In the genomic region with DNA sequence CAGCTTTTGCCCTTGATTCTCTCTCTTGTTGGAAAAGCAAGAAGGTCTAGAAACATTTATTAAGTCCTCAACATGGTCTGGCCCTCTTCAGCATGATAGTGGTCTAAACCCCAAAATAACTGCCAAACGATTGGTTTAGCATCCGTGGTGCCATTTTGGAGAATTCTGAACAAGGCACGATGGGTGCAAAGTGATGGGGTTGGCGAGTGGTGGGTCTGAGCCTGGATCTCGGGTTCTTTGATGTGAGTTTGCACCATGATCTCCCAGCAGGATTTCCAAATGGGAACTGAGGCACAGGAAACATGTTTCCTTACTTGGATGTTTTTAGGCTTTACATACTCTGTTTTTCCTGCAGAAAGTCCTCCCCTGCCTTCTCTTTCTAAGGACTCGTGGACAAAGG, we compare ENCODE assay signal across 1 cellular context.
TF ChIP-seq lines count a peak whose summit lies in the region.

No MANE protein-coding gene starts in this region.

TF ChIP-seq in GM23338, 12 proteins besides CTCF, POLR2A, EP300 and RAD21 (continued from another document):
- TF ChIP-seq, protein P1, sequence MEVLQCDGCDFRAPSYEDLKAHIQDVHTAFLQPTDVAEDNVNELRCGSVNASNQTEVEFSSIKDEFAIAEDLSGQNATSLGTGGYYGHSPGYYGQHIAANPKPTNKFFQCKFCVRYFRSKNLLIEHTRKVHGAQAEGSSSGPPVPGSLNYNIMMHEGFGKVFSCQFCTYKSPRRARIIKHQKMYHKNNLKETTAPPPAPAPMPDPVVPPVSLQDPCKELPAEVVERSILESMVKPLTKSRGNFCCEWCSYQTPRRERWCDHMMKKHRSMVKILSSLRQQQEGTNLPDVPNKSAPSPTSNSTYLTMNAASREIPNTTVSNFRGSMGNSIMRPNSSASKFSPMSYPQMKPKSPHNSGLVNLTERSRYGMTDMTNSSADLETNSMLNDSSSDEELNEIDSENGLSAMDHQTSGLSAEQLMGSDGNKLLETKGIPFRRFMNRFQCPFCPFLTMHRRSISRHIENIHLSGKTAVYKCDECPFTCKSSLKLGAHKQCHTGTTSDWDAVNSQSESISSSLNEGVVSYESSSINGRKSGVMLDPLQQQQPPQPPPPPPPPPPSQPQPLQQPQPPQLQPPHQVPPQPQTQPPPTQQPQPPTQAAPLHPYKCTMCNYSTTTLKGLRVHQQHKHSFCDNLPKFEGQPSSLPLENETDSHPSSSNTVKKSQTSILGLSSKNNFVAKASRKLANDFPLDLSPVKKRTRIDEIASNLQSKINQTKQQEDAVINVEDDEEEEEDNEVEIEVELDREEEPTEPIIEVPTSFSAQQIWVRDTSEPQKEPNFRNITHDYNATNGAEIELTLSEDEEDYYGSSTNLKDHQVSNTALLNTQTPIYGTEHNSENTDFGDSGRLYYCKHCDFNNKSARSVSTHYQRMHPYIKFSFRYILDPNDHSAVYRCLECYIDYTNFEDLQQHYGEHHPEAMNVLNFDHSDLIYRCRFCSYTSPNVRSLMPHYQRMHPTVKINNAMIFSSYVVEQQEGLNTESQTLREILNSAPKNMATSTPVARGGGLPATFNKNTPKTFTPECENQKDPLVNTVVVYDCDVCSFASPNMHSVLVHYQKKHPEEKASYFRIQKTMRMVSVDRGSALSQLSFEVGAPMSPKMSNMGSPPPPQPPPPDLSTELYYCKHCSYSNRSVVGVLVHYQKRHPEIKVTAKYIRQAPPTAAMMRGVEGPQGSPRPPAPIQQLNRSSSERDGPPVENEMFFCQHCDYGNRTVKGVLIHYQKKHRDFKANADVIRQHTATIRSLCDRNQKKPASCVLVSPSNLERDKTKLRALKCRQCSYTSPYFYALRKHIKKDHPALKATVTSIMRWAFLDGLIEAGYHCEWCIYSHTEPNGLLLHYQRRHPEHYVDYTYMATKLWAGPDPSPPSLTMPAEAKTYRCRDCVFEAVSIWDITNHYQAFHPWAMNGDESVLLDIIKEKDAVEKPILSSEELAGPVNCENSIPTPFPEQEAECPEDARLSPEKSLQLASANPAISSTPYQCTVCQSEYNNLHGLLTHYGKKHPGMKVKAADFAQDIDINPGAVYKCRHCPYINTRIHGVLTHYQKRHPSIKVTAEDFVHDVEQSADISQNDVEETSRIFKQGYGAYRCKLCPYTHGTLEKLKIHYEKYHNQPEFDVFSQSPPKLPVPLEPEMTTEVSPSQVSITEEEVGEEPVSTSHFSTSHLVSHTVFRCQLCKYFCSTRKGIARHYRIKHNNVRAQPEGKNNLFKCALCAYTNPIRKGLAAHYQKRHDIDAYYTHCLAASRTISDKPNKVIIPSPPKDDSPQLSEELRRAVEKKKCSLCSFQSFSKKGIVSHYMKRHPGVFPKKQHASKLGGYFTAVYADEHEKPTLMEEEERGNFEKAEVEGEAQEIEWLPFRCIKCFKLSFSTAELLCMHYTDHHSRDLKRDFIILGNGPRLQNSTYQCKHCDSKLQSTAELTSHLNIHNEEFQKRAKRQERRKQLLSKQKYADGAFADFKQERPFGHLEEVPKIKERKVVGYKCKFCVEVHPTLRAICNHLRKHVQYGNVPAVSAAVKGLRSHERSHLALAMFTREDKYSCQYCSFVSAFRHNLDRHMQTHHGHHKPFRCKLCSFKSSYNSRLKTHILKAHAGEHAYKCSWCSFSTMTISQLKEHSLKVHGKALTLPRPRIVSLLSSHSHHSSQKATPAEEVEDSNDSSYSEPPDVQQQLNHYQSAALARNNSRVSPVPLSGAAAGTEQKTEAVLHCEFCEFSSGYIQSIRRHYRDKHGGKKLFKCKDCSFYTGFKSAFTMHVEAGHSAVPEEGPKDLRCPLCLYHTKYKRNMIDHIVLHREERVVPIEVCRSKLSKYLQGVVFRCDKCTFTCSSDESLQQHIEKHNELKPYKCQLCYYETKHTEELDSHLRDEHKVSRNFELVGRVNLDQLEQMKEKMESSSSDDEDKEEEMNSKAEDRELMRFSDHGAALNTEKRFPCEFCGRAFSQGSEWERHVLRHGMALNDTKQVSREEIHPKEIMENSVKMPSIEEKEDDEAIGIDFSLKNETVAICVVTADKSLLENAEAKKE (CRISPR knock-in tag; IDR thresholded peaks at IDR 0.05), result no peak
- no peak for TF ChIP-seq EZH2 (IDR thresholded peaks at IDR 0.05; ENCODE audit: low read depth, unreplicated experiment)
- TF ChIP-seq, protein P2, sequence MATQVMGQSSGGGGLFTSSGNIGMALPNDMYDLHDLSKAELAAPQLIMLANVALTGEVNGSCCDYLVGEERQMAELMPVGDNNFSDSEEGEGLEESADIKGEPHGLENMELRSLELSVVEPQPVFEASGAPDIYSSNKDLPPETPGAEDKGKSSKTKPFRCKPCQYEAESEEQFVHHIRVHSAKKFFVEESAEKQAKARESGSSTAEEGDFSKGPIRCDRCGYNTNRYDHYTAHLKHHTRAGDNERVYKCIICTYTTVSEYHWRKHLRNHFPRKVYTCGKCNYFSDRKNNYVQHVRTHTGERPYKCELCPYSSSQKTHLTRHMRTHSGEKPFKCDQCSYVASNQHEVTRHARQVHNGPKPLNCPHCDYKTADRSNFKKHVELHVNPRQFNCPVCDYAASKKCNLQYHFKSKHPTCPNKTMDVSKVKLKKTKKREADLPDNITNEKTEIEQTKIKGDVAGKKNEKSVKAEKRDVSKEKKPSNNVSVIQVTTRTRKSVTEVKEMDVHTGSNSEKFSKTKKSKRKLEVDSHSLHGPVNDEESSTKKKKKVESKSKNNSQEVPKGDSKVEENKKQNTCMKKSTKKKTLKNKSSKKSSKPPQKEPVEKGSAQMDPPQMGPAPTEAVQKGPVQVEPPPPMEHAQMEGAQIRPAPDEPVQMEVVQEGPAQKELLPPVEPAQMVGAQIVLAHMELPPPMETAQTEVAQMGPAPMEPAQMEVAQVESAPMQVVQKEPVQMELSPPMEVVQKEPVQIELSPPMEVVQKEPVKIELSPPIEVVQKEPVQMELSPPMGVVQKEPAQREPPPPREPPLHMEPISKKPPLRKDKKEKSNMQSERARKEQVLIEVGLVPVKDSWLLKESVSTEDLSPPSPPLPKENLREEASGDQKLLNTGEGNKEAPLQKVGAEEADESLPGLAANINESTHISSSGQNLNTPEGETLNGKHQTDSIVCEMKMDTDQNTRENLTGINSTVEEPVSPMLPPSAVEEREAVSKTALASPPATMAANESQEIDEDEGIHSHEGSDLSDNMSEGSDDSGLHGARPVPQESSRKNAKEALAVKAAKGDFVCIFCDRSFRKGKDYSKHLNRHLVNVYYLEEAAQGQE (IDR thresholded peaks at IDR 0.05; ENCODE audit: unreplicated experiment), result no peak
- no peak for TF ChIP-seq POLR2AphosphoS5 (IDR thresholded peaks at IDR 0.05; ENCODE audit: low read depth)
- TF ChIP-seq ZNF114 (CRISPR knock-in tag; IDR thresholded peaks at IDR 0.05), result no peak
- no peak for TF ChIP-seq ZNF331 (CRISPR knock-in tag; IDR thresholded peaks at IDR 0.05; ENCODE audit: low read depth)
- no peak for TF ChIP-seq CREB1 (CRISPR knock-in tag; IDR thresholded peaks at IDR 0.05; ENCODE audit: low read depth)
